1 cellular context compared by ENCODE assay signal in genomic region chr11:70066136-70066520, GRCh38.
TF ChIP-seq lines count a peak whose summit lies in the region.

No MANE protein-coding gene starts in this region.

TF ChIP-seq in IMR-90, 13 proteins besides CTCF, POLR2A, EP300 and RAD21 (continued from another document):
- TF ChIP-seq ELK1 (IDR thresholded peaks at IDR 0.05; ENCODE audit: borderline replicate concordance, low read depth, low read length) (no peak), MXI1 (IDR thresholded peaks at IDR 0.05; ENCODE audit: borderline replicate concordance, low read depth, low read length) (no peak), MAFK (IDR thresholded peaks at IDR 0.05; ENCODE audit: low read depth, low read length) (no peak), CHD1 (IDR thresholded peaks at IDR 0.05; ENCODE audit: low read depth, low read length) (no peak), MAZ (IDR thresholded peaks at IDR 0.05; ENCODE audit: borderline replicate concordance, low read depth, low read length) (no peak), BHLHE40 (IDR thresholded peaks at IDR 0.05; ENCODE audit: low read depth, low read length) (no peak), USF2 (IDR thresholded peaks at IDR 0.05; ENCODE audit: low read depth, low read length) (no peak), NFE2L2 (IDR thresholded peaks at IDR 0.05; ENCODE audit: low read depth, low read length) (no peak)
